ENCODE assay signal across 22 cellular contexts in genomic region chr4:15736514-15737050, GRCh38. TPM values are rescaled to one million over a fixed set of nuclear protein-coding genes. Genes with fewer than 3 reads are reported as not detected.
DNase-seq lines count a peak whose midpoint lies in the region; ATAC-seq, FAIRE-seq and TF ChIP-seq lines count a peak whose summit lies in the region.
"Had no signal": no experiment of that assay in that cellular context is flagged by ENCODE, and none has a peak within 500 bp of the region (broad histone marks: within the 10 kb centered on the region; RNA-seq: fewer than 3 reads in every experiment).

No MANE protein-coding gene starts in this region.

- H3K36me3 ChIP-seq in GM12878 (ENCODE audit: control insufficient read depth in 2 of 2, insufficient read depth in 2 of 2, low read length in 1 of 2) (no peaks in the 10 kb centered on the region), brain microvascular endothelial cell (replicated peaks) (no peaks in the 10 kb centered on the region)
- H3K36me3 ChIP-seq: HAP-1 had no signal

- POLR2A ChIA-PET in activated CD4-positive, alpha-beta T cell treated with anti-CD3 and anti-CD28 coated beads, Interleukin-2, amount 10 ng/mL, durations not matched to agents 7 days and 5 days (lab: Charles Lee), result no interaction called here
- POLR2A ChIA-PET in GM12878 (lab: Charles Lee), result interaction anchor here (0.5 kb wide), 1 partner anchor 10 kb away, joined by 4 read pairs; no protein-coding TSS in a partner anchor

- H3K36me3 Mint-ChIP-seq in activated CD4-positive, alpha-beta T cell treated with anti-CD3 and anti-CD28 coated beads, Interleukin-2, amount 10 ng/mL, durations not matched to agents 7 days and 5 days (ENCODE audit: low read depth), result peaks cover 21% of the 10 kb centered on the region
- H3K36me3 Mint-ChIP-seq in stimulated activated memory B cell treated with anti-CD40 and anti-IgM and Interleukin-4, amounts not matched to agents 10 μg/mL and 1 μg/mL and 100 μg/mL, for 72 hours, result no peaks in the 10 kb centered on the region
- no peaks in the 10 kb centered on the region for H3K36me3 Mint-ChIP-seq in T-helper 17 cell (ENCODE audit: low read depth)

- no TSS peak for BruUV-seq in GM12878 (replicated peaks; lab: Mats Ljungman, UMichigan)

- H3K4me3 Mint-ChIP-seq in activated CD4-positive, alpha-beta T cell treated with anti-CD3 and anti-CD28 coated beads, Interleukin-2, amount 10 ng/mL, durations not matched to agents 7 days and 5 days, result no peak overlapping the region
- no peak overlapping the region for H3K4me3 Mint-ChIP-seq in stimulated activated memory B cell treated with anti-CD40 and anti-IgM and Interleukin-4, amounts not matched to agents 10 μg/mL and 1 μg/mL and 100 μg/mL, for 72 hours
- H3K4me3 Mint-ChIP-seq in T-helper 17 cell, result no peak overlapping the region
- H3K4me3 Mint-ChIP-seq: B cell; CD4-positive, alpha-beta memory T cell had no signal

- H3K27me3 Mint-ChIP-seq in activated CD4-positive, alpha-beta T cell treated with anti-CD3 and anti-CD28 coated beads, Interleukin-2, amount 10 ng/mL, durations not matched to agents 7 days and 5 days, result no peaks in the 10 kb centered on the region
- H3K27me3 Mint-ChIP-seq in stimulated activated memory B cell treated with anti-CD40 and anti-IgM and Interleukin-4, amounts not matched to agents 10 μg/mL and 1 μg/mL and 100 μg/mL, for 72 hours, result peaks cover 21% of the 10 kb centered on the region
- H3K27me3 Mint-ChIP-seq in T-helper 17 cell, result peaks cover 16% of the 10 kb centered on the region

- no peak for TF ChIP-seq EP300 in GM12878 (IDR thresholded peaks at IDR 0.05; ENCODE audit: borderline replicate concordance in 1 of 2, control insufficient read depth in 1 of 2, low read depth in 2 of 2, low read length in 2 of 2)

- TF ChIP-seq RAD21 in GM12878 (IDR thresholded peaks at IDR 0.05; ENCODE audit: insufficient read depth, low read depth, low read length), result no peak

- H2AFZ ChIP-seq in GM12878 (ENCODE audit: control insufficient read depth, low read depth, low read length), result no peak overlapping the region

- RAD21 ChIA-PET in GM12878 (lab: Charles Lee; ENCODE audit: unreplicated experiment), result interaction anchor here (1.0 to 3.5 kb wide), 6 partner anchors 20 to 220 kb away, joined by 4 to 16 read pairs (median 5); no protein-coding TSS in a partner anchor

- no peak overlapping the region for H3K4me2 ChIP-seq in GM12878 (ENCODE audit: control insufficient read depth, insufficient read depth)

- no peak for DNase-seq in activated CD4-positive, alpha-beta T cell treated with anti-CD3 and anti-CD28 coated beads, Interleukin-2, amount 10 ng/mL, durations not matched to agents 7 days and 5 days
- no peak for DNase-seq in activated CD4-positive, alpha-beta T cell treated with anti-CD3 and anti-CD28 coated beads, Interleukin-2, amount 50 U/mL, for 4 hours
- DNase-seq in GM19239 (ENCODE audit: insufficient read length, low spot score) (no peak), GM12878 (ENCODE audit: low read depth, low spot score) (no peak), T-helper 17 cell (no peak), RCC 7860 (ENCODE audit: low spot score) (no peak), brain microvascular endothelial cell (no peak)
- DNase-seq: C1 segment of cervical spinal cord; CD4-positive, alpha-beta memory T cell; COR-L47; DMS153; EL; GDM1; GOT3 had no signal

- 43% methylated on average over 4 of the region's 4 CpGs for WGBS in GM12878 (ENCODE audit: insufficient coverage, insufficient replicate concordance, low lambda C conversion rate, missing lambda C conversion rate)

- FAIRE-seq in GM19239 (lab: Jason Lieb, UNC) (peak; percentile 31), GM12878 (lab: Jason Lieb, UNC) (no peak), RCC 7860 (lab: Jason Lieb, UNC) (no peak)
- FAIRE-seq: A204.1, GM12891, GM18507, H54 had no signal

- H3K27me3 ChIP-seq in GM12878 (replicated peaks in 1 of 2; ENCODE audit: control insufficient read depth in 2 of 2, insufficient read depth in 2 of 2, low read length in 1 of 2), result no peaks in the 10 kb centered on the region; a peak in 1 of 4 replicates
- H3K27me3 ChIP-seq in brain microvascular endothelial cell (replicated peaks), result no peaks in the 10 kb centered on the region

- H3K27ac Mint-ChIP-seq in activated CD4-positive, alpha-beta T cell treated with anti-CD3 and anti-CD28 coated beads, Interleukin-2, amount 10 ng/mL, durations not matched to agents 7 days and 5 days, result peak overlapping the region; percentile 55
- no peak overlapping the region for H3K27ac Mint-ChIP-seq in stimulated activated memory B cell treated with anti-CD40 and anti-IgM and Interleukin-4, amounts not matched to agents 10 μg/mL and 1 μg/mL and 100 μg/mL, for 72 hours
- H3K27ac Mint-ChIP-seq in T-helper 17 cell, result no peak overlapping the region
- H3K27ac Mint-ChIP-seq: B cell; CD4-positive, alpha-beta memory T cell had no signal

- intact Hi-C loops in GM12878 (cut with micrococcal nuclease; ENCODE audit: unreplicated experiment), result no loop called here

- no peak overlapping the region for H3K27ac ChIP-seq in GM12878 (ENCODE audit: control insufficient read depth, insufficient read depth)
- H3K27ac ChIP-seq in brain microvascular endothelial cell, result no peak overlapping the region
- H3K27ac ChIP-seq: 22Rv1 had no signal

- H3K4me1 Mint-ChIP-seq in activated CD4-positive, alpha-beta T cell treated with anti-CD3 and anti-CD28 coated beads, Interleukin-2, amount 10 ng/mL, durations not matched to agents 7 days and 5 days, result peaks cover 27% of the 10 kb centered on the region
- peaks cover 7% of the 10 kb centered on the region for H3K4me1 Mint-ChIP-seq in stimulated activated memory B cell treated with anti-CD40 and anti-IgM and Interleukin-4, amounts not matched to agents 10 μg/mL and 1 μg/mL and 100 μg/mL, for 72 hours
- H3K4me1 Mint-ChIP-seq in T-helper 17 cell, result peaks cover 13% of the 10 kb centered on the region
- H3K4me1 Mint-ChIP-seq: B cell had no signal

- H3K9me3 ChIP-seq in GM12878 (replicated peaks; ENCODE audit: control insufficient read depth, insufficient read depth, low read length) (no peaks in the 10 kb centered on the region; the same call in 2 of the 3 replicates), T-helper 17 cell (ENCODE audit: control insufficient read depth, low read length, poor library complexity, severe bottlenecking) (no peaks in the 10 kb centered on the region)
- H3K9me3 ChIP-seq: HAP-1 had no signal

- TF ChIP-seq POLR2A in GM12878 (IDR thresholded peaks at IDR 0.05; ENCODE audit: low read depth, low read length), result no peak

- no peaks in the 10 kb centered on the region for H3K79me2 ChIP-seq in GM12878 (ENCODE audit: control insufficient read depth, insufficient read depth, low read length)

- H3K4me3 ChIP-seq in GM12878 (no peak overlapping the region), brain microvascular endothelial cell (ENCODE audit: low read depth, low read length) (no peak overlapping the region)
- H3K4me3 ChIP-seq: HAP-1 had no signal

- H3K4me1 ChIP-seq in GM12878 (ENCODE audit: control insufficient read depth, insufficient read depth, low read length), result no peaks in the 10 kb centered on the region
- H3K4me1 ChIP-seq: HAP-1 had no signal

- H4K20me1 ChIP-seq in GM12878 (ENCODE audit: control insufficient read depth, insufficient read depth), result no peaks in the 10 kb centered on the region

- H3K9ac ChIP-seq in GM12878 (ENCODE audit: control insufficient read depth, insufficient read depth, low read length), result no peak overlapping the region

- in situ Hi-C loops in GM12878 (cut with MboI), result no loop called here
- in situ Hi-C loops in brain microvascular endothelial cell (cut with HindIII; ENCODE audit: low pct_ligation_motif_present, low sequenced_read_pairs), result no loop called here

- TF ChIP-seq CTCF in GM12878 (IDR thresholded peaks at IDR 0.05 in 2 of 3, conservative IDR thresholded peaks at IDR 0.05 in 1 of 3; ENCODE audit: control insufficient read depth in 2 of 3, extremely low read depth in 1 of 3, insufficient read depth in 1 of 3, low read depth in 3 of 3, low read length in 3 of 3) (no peak), brain microvascular endothelial cell (IDR thresholded peaks at IDR 0.05; ENCODE audit: low read depth, low read length, missing control alignments) (no peak)

- CTCF ChIA-PET in activated CD4-positive, alpha-beta T cell treated with anti-CD3 and anti-CD28 coated beads, Interleukin-2, amount 10 ng/mL, durations not matched to agents 7 days and 5 days (lab: Charles Lee), result interaction anchor here (1.1 to 5.0 kb wide), 5 partner anchors 13 to 220 kb away, joined by 3 to 24 read pairs (median 7); no protein-coding TSS in a partner anchor
- CTCF ChIA-PET in GM12878 (lab: Yijun Ruan, JAX), result interaction anchor here (0.7 to 3.6 kb wide), 11 partner anchors 11 to 257 kb away, joined by 3 to 33 read pairs (median 6); no protein-coding TSS in a partner anchor

- SMC1A ChIA-PET in GM12878 (lab: Charles Lee; ENCODE audit: uncharacterized antibody, unreplicated experiment), result interaction anchor here (0.7 to 3.2 kb wide), 4 partner anchors 11 to 147 kb away, joined by 3 to 17 read pairs (median 4); no protein-coding TSS in a partner anchor

- H3K9me3 Mint-ChIP-seq in activated CD4-positive, alpha-beta T cell treated with anti-CD3 and anti-CD28 coated beads, Interleukin-2, amount 10 ng/mL, durations not matched to agents 7 days and 5 days, result peaks cover 29% of the 10 kb centered on the region
- peaks cover 6% of the 10 kb centered on the region for H3K9me3 Mint-ChIP-seq in stimulated activated memory B cell treated with anti-CD40 and anti-IgM and Interleukin-4, amounts not matched to agents 10 μg/mL and 1 μg/mL and 100 μg/mL, for 72 hours

- ATAC-seq in GM12878 (no peak), T-helper 17 cell (no peak)
- peak; percentile 81 for ATAC-seq in stimulated activated memory B cell treated with anti-CD40 and anti-IgM and Interleukin-4, amounts not matched to agents 10 μg/mL and 1 μg/mL and 100 μg/mL, for 72 hours

RNA-seq across cellular contexts. Expression of gene BST1, which starts 33.7 kb away (rescaled TPM):
- 1 to 10 TPM in 1 of 2 experiments, under 1 TPM in 1; 0.82 to 1.0 TPM for total RNA-seq in activated CD4-positive, alpha-beta T cell treated with anti-CD3 and anti-CD28 coated beads, Interleukin-2, amount 10 ng/mL, durations not matched to agents 7 days and 5 days
- not detected in 2 replicates for total RNA-seq in GM12878 (2013; cell fraction: nucleolus; rRNA removed)
- total RNA-seq in GM12878 (2014; rRNA removed) (0.11 TPM in 1 of 2 replicates, not detected in the other), GM12878 (2014; rRNA removed; fragmentation: Illumina TruSeq; extraction: Trizol) (0.31 TPM in 1 of 2 replicates, not detected in the other), GM12878 (2021) (0.31 and 0.32 TPM in 2 replicates), T-helper 17 cell (1 to 10 TPM in 1 of 2 donors, under 1 TPM in 1; 0.89 to 1.9 TPM)
- not detected for polyA plus RNA-seq in GM12878 (2011; ENCODE audit: low read depth)
- polyA plus RNA-seq in GM12878 (2011; rRNA removed) (0.04 TPM in 1 of 2 replicates, not detected in the other), GM12878 (2014; fragmentation: Illumina TruSeq; extraction: Trizol) (0.25 TPM in 1 of 2 replicates, not detected in the other), GM12878 (2014; fragmentation: Nextera tagmentation; extraction: Ambion mirVana) (under 1 TPM; 0.09 to 0.10 TPM), GM12878 (2014; rRNA removed) (0.08 TPM in 1 of 2 replicates, not detected in the other), GM12878 (2016; fragmentation: Nextera tagmentation; extraction: Ambion mirVana) (under 1 TPM; 0.11 to 0.42 TPM)
- polyA plus RNA-seq in GM12878 (2011; cell fraction: cytosol; rRNA removed), result 0.03 and 0.07 TPM in 2 replicates
- not detected in 2 replicates for polyA plus RNA-seq in GM12878 (2011; cell fraction: nucleus; rRNA removed)
- polyA plus RNA-seq in GM12878 (2012), result 0.07 TPM in 1 of 2 replicates, not detected in the other
- not detected in 2 replicates for polyA minus RNA-seq in GM12878 (2011; rRNA and poly(A)+ RNA removed)
- polyA minus RNA-seq in GM12878 (2011; cell fraction: cytosol; rRNA and poly(A)+ RNA removed), result not detected in 2 replicates
- polyA minus RNA-seq in GM12878 (2011; cell fraction: nucleus; rRNA and poly(A)+ RNA removed), result not detected in 2 replicates

RNA-seq across cellular contexts. Expression of gene CD38, which starts 41.5 kb away (rescaled TPM):
- total RNA-seq in activated CD4-positive, alpha-beta T cell treated with anti-CD3 and anti-CD28 coated beads, Interleukin-2, amount 10 ng/mL, durations not matched to agents 7 days and 5 days, result 10 to 100 TPM; 87.4 to 95.3 TPM
- 191 and 195 TPM in 2 replicates for total RNA-seq in GM12878 (2013; cell fraction: nucleolus; rRNA removed)
- total RNA-seq in GM12878 (2014; rRNA removed) (9.0 and 13.0 TPM in 2 replicates), GM12878 (2014; rRNA removed; fragmentation: Illumina TruSeq; extraction: Trizol) (11.9 TPM in 2 replicates), GM12878 (2021) (18.0 and 19.0 TPM in 2 replicates), T-helper 17 cell (1 to 10 TPM; 1.4 TPM)
- 40.1 TPM for polyA plus RNA-seq in GM12878 (2011; ENCODE audit: low read depth)
- polyA plus RNA-seq in GM12878 (2011; rRNA removed) (38.3 and 39.8 TPM in 2 replicates), GM12878 (2014; fragmentation: Illumina TruSeq; extraction: Trizol) (12.4 and 20.4 TPM in 2 replicates), GM12878 (2014; fragmentation: Nextera tagmentation; extraction: Ambion mirVana) (1 to 10 TPM; 3.5 to 4.8 TPM), GM12878 (2014; rRNA removed) (11.9 and 13.0 TPM in 2 replicates), GM12878 (2016; fragmentation: Nextera tagmentation; extraction: Ambion mirVana) (10 to 100 TPM; 16.0 to 19.4 TPM)
- 21.4 and 21.9 TPM in 2 replicates for polyA plus RNA-seq in GM12878 (2011; cell fraction: cytosol; rRNA removed)
- 50.6 and 53.0 TPM in 2 replicates for polyA plus RNA-seq in GM12878 (2011; cell fraction: nucleus; rRNA removed)
- polyA plus RNA-seq in GM12878 (2012), result 10.8 and 20.0 TPM in 2 replicates
- 37.9 and 44.6 TPM in 2 replicates for polyA minus RNA-seq in GM12878 (2011; rRNA and poly(A)+ RNA removed)
- 8.8 and 10.8 TPM in 2 replicates for polyA minus RNA-seq in GM12878 (2011; cell fraction: cytosol; rRNA and poly(A)+ RNA removed)
- 51.5 and 69.2 TPM in 2 replicates for polyA minus RNA-seq in GM12878 (2011; cell fraction: nucleus; rRNA and poly(A)+ RNA removed)

RNA-seq across cellular contexts. Expression of gene FAM200B, which starts 55.0 kb away (rescaled TPM):
- total RNA-seq in activated CD4-positive, alpha-beta T cell treated with anti-CD3 and anti-CD28 coated beads, Interleukin-2, amount 10 ng/mL, durations not matched to agents 7 days and 5 days, result 10 to 100 TPM; 15.9 to 24.3 TPM
- 17.9 and 19.0 TPM in 2 replicates for total RNA-seq in GM12878 (2013; cell fraction: nucleolus; rRNA removed)
- 13.8 and 19.7 TPM in 2 replicates for total RNA-seq in GM12878 (2014; rRNA removed)
- total RNA-seq in GM12878 (2014; rRNA removed; fragmentation: Illumina TruSeq; extraction: Trizol), result 21.2 and 26.6 TPM in 2 replicates
- 14.9 and 15.9 TPM in 2 replicates for total RNA-seq in GM12878 (2021)
- polyA plus RNA-seq in GM12878 (2011; ENCODE audit: low read depth), result 12.7 TPM
- polyA plus RNA-seq in GM12878 (2011; rRNA removed), result 14.2 and 20.3 TPM in 2 replicates
- polyA plus RNA-seq in GM12878 (2011; cell fraction: cytosol; rRNA removed), result 6.2 and 8.0 TPM in 2 replicates
- polyA plus RNA-seq in GM12878 (2011; cell fraction: nucleus; rRNA removed), result 15.3 and 20.2 TPM in 2 replicates
- 18.3 and 23.1 TPM in 2 replicates for polyA plus RNA-seq in GM12878 (2012)
- 36.4 and 37.1 TPM in 2 replicates for polyA plus RNA-seq in GM12878 (2014; fragmentation: Illumina TruSeq; extraction: Trizol)
- 10 to 100 TPM; 24.4 to 27.0 TPM for polyA plus RNA-seq in GM12878 (2014; fragmentation: Nextera tagmentation; extraction: Ambion mirVana)
- polyA plus RNA-seq in GM12878 (2014; rRNA removed), result 20.1 and 22.1 TPM in 2 replicates
- 10 to 100 TPM; 42.2 to 48.5 TPM for polyA plus RNA-seq in GM12878 (2016; fragmentation: Nextera tagmentation; extraction: Ambion mirVana)
- 4.0 and 8.6 TPM in 2 replicates for polyA minus RNA-seq in GM12878 (2011; rRNA and poly(A)+ RNA removed)
- 3.6 and 5.2 TPM in 2 replicates for polyA minus RNA-seq in GM12878 (2011; cell fraction: cytosol; rRNA and poly(A)+ RNA removed)
- polyA minus RNA-seq in GM12878 (2011; cell fraction: nucleus; rRNA and poly(A)+ RNA removed), result 10.8 and 16.6 TPM in 2 replicates
- total RNA-seq in T-helper 17 cell, result 10 to 100 TPM; 14.1 to 20.5 TPM
